Comparison of ENCODE assay signal across 19 cellular contexts in the genomic region with DNA sequence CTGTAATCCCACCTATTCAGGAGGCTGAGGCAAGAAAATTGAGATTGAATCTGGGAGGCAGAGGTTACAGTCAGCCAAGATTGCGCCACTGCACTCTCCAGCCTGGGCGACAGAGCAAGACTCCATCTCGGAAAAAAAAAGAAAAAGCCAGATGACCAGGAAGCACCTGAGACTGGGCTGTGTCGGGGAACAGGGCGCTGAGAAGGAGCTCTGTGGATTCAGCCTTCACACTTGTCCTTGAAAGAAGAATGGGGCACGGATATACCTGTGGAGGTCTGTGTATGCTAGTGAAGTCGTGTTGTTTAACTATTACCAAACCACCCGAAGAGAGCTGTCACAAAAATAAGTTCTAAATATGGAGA. TPM values are rescaled to one million over a fixed set of nuclear protein-coding genes. Genes with fewer than 3 reads are reported as not detected.
DNase-seq lines count a peak whose midpoint lies in the region; ATAC-seq and TF ChIP-seq lines count a peak whose summit lies in the region.
"Had no signal": no experiment of that assay in that cellular context is flagged by ENCODE, and none has a peak within 500 bp of the region (broad histone marks: within the 10 kb centered on the region; RNA-seq: fewer than 3 reads in every experiment).

No MANE protein-coding gene starts in this region.

- no peak overlapping the region for H2AFZ ChIP-seq in mammary epithelial cell (ENCODE audit: low read depth, low read length)
- H2AFZ ChIP-seq in smooth muscle cell (ENCODE audit: low read depth): no peak overlapping the region

- peaks cover 55% of the 10 kb centered on the region for H3K4me1 ChIP-seq in RWPE2 (ENCODE audit: insufficient read depth, poor library complexity, severe bottlenecking)
- H3K4me1 ChIP-seq in mammary epithelial cell (ENCODE audit: insufficient read depth, low read length): peaks cover 63% of the 10 kb centered on the region
- H3K4me1 ChIP-seq in smooth muscle cell (ENCODE audit: low read depth): peaks cover 16% of the 10 kb centered on the region

- H3K27me3 ChIP-seq in RWPE2 (ENCODE audit: insufficient read depth, poor library complexity, severe bottlenecking) (no peaks in the 10 kb centered on the region), mammary epithelial cell (ENCODE audit: insufficient read depth, low read length) (no peaks in the 10 kb centered on the region), smooth muscle cell (ENCODE audit: low read depth) (no peaks in the 10 kb centered on the region)

- no peak overlapping the region for H3K4me3 ChIP-seq in RWPE2 (ENCODE audit: severe bottlenecking)
- H3K4me3 ChIP-seq in mammary epithelial cell (replicated peaks in 1 of 3; ENCODE audit: insufficient read depth in 1 of 3, low read depth in 2 of 3, low read length in 3 of 3): no peak overlapping the region
- H3K4me3 ChIP-seq in smooth muscle cell: no peak overlapping the region

- no peaks in the 10 kb centered on the region for H3K9me3 ChIP-seq in RWPE2 (ENCODE audit: severe bottlenecking)
- H3K9me3 ChIP-seq in mammary epithelial cell (replicated peaks; ENCODE audit: insufficient read depth, low read length): no peaks in the 10 kb centered on the region
- H3K9me3 ChIP-seq in smooth muscle cell (replicated peaks; ENCODE audit: low read depth): no peaks in the 10 kb centered on the region
- H3K9me3 ChIP-seq: Caco-2 had no signal

- dilution Hi-C loops in mammary epithelial cell (cut with HindIII; ENCODE audit: low sequenced_read_pairs): loop anchor here (5.0 kb wide), 2 partner anchors 47 to 73 kb away; no protein-coding TSS in a partner anchor

- 5% methylated on average over 6 of the region's 8 CpGs for WGBS in mammary epithelial cell (ENCODE audit: low coverage, missing lambda C conversion rate)
- 88% methylated on average over 8 of the region's 8 CpGs for WGBS in smooth muscle cell (ENCODE audit: low lambda C conversion rate)

- H3K36me3 ChIP-seq in RWPE2 (ENCODE audit: low read depth) (peaks cover 84% of the 10 kb centered on the region), mammary epithelial cell (ENCODE audit: insufficient read depth, low read length) (peaks cover 19% of the 10 kb centered on the region), smooth muscle cell (ENCODE audit: low read depth) (peaks cover 6% of the 10 kb centered on the region)

- H3K4me2 ChIP-seq in mammary epithelial cell (ENCODE audit: insufficient read depth, low read depth, low read length) (peak overlapping the region; percentile 65), smooth muscle cell (no peak overlapping the region)

- peak overlapping the region; percentile 86 for H3K9ac ChIP-seq in mammary epithelial cell (ENCODE audit: insufficient read depth, low read length)
- H3K9ac ChIP-seq in smooth muscle cell (ENCODE audit: low read depth): peak overlapping the region; percentile 46

- no peak for DNase-seq in RWPE2 (ENCODE audit: low spot score)
- DNase-seq in mammary epithelial cell: no peak
- DNase-seq in mesenteric fat pad (ENCODE audit: low spot score): peak; percentile 47
- no peak for DNase-seq in smooth muscle cell (lab: John Stamatoyannopoulos, UW; ENCODE audit: unreplicated experiment)
- no peak for DNase-seq in midbrain (lab: John Stamatoyannopoulos, UW)
- no peak for DNase-seq in GOT3 (lab: John Stamatoyannopoulos, UW)
- DNase-seq: ACHN; Caco-2; CD4-positive, CD25-positive, alpha-beta regulatory T cell; DMS153; HCEC 1CT; KBM-7; NCI-H1436; NCI-H2029; NCI-H2171 treated with DMSO at 0.1 percent for 48 hours; NCI-H446 treated with DMSO at 0.1 percent for 48 hours; OCI-M1 had no signal

- CTCF ChIA-PET in mammary epithelial cell (lab: Charles Lee; ENCODE audit: low non-redundant PET): interaction anchor here (0.6 kb wide), 1 partner anchor 11 kb away, joined by 5 read pairs; no protein-coding TSS in a partner anchor

- ATAC-seq in RWPE2 (ENCODE audit: low read depth) (no peak), GM18519 (IDR thresholded peaks at IDR 0.05; ENCODE audit: low FRiP score, unreplicated experiment) (no peak), HG03175 (IDR thresholded peaks at IDR 0.05; ENCODE audit: unreplicated experiment) (no peak)

- intact Hi-C loops in mammary epithelial cell (cut with micrococcal nuclease): loop anchor here (1.0 to 2.0 kb wide), 5 partner anchors 17 to 65 kb away; partner anchors contain the start of genes GRPEL1 and TADA2B

- TSS peak; percentile 64 for BruUV-seq in mammary epithelial cell (replicated peaks; lab: Mats Ljungman, UMichigan)

- H3K27ac ChIP-seq in RWPE2 (ENCODE audit: poor library complexity, severe bottlenecking): peak overlapping the region; percentile 87
- peak overlapping the region; percentile 99 for H3K27ac ChIP-seq in mammary epithelial cell (ENCODE audit: insufficient read depth, low read depth, low read length)
- H3K27ac ChIP-seq in smooth muscle cell (ENCODE audit: low read depth): peak overlapping the region; percentile 95

- in situ Hi-C loops in mammary epithelial cell (cut with MboI; ENCODE audit: low sequenced_read_pairs in 2 of 2): no loop called here

- H3K79me2 ChIP-seq in mammary epithelial cell (ENCODE audit: insufficient read depth, low read length) (peaks cover 40% of the 10 kb centered on the region), smooth muscle cell (ENCODE audit: low read depth) (peaks cover 4% of the 10 kb centered on the region)

- TF ChIP-seq CTCF in RWPE2 (IDR thresholded peaks at IDR 0.05; ENCODE audit: poor library complexity, severe bottlenecking) (no peak), mammary epithelial cell (conservative IDR thresholded peaks at IDR 0.05 in 1 of 2, IDR thresholded peaks at IDR 0.05 in 1 of 2; ENCODE audit: extremely low read depth in 1 of 2, insufficient read depth in 1 of 2, low read depth in 1 of 2, low read length in 2 of 2) (no peak), smooth muscle cell (IDR thresholded peaks at IDR 0.05; ENCODE audit: borderline replicate concordance, insufficient read depth, poor library complexity, severe bottlenecking) (no peak)

- H4K20me1 ChIP-seq in mammary epithelial cell (ENCODE audit: insufficient read depth, low read length) (no peaks in the 10 kb centered on the region), smooth muscle cell (ENCODE audit: low read depth) (no peaks in the 10 kb centered on the region)

- H3F3A ChIP-seq in smooth muscle cell (ENCODE audit: low read depth): peaks cover 3% of the 10 kb centered on the region

RNA-seq across cellular contexts. Expression of gene TADA2B, which starts 39.3 kb away (rescaled TPM):
- total RNA-seq in mammary epithelial cell: 10 to 100 TPM; 13.3 to 17.2 TPM
- 6.7 TPM for polyA plus RNA-seq in mammary epithelial cell
- 9.5 TPM for polyA minus RNA-seq in mammary epithelial cell
- 21.4 TPM for total RNA-seq in mesenteric fat pad
- 6.3 and 9.2 TPM in 2 replicates for total RNA-seq in smooth muscle cell
- 9.1 and 9.9 TPM in 2 replicates for polyA plus RNA-seq in smooth muscle cell
